Comparison of ENCODE assay signal across 12 cellular contexts in the genomic region with DNA sequence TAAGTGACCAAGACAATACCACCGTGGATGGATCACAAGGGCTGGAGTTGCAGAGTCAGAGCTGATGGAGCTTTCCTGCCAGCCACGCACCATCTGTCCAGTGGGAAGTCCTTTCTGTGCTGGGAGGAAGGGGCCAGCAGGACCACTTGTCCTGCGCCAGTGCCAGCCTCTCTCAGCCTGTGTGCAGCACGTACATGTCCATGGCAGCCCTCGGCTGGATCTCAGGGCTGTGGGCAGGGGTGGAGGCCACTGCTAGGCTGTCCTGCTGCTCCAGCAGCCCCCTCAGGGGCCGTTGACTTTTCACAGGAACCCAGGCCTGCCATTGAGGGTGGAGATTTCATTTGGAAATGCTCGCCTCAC. TPM values are rescaled to one million over a fixed set of nuclear protein-coding genes. Genes with fewer than 3 reads are reported as not detected.
DNase-seq lines count a peak whose midpoint lies in the region; ATAC-seq and TF ChIP-seq lines count a peak whose summit lies in the region.
"Had no signal": no experiment of that assay in that cellular context is flagged by ENCODE, and none has a peak within 500 bp of the region (broad histone marks: within the 10 kb centered on the region; RNA-seq: fewer than 3 reads in every experiment).

No MANE protein-coding gene starts in this region.

- H3K9ac ChIP-seq in neuronal stem cell (ENCODE audit: low read depth, low read length, poor library complexity): no peak overlapping the region

- H3K9me3 ChIP-seq in ectodermal cell (ENCODE audit: control insufficient read depth, low read length) (no peaks in the 10 kb centered on the region), neuronal stem cell (replicated peaks in 1 of 2; ENCODE audit: control insufficient read depth in 2 of 2, insufficient read depth in 1 of 2, low read depth in 1 of 2, low read length in 2 of 2) (peaks cover 0 to 13% of the 10 kb centered on the region in 2 donors), upper lobe of right lung (no peaks in the 10 kb centered on the region)

- H3K18ac ChIP-seq in neuronal stem cell (ENCODE audit: low read length): peak overlapping the region; percentile 39

- H3K27ac ChIP-seq in ectodermal cell (ENCODE audit: insufficient read depth, low read depth, low read length, poor library complexity, severe bottlenecking): peak overlapping the region; percentile 9
- no peak overlapping the region for H3K27ac ChIP-seq in neuronal stem cell (replicated peaks; ENCODE audit: low read length)
- no peak overlapping the region for H3K27ac ChIP-seq in upper lobe of right lung

- H2BK120ac ChIP-seq in neuronal stem cell (ENCODE audit: low read depth, low read length): no peak overlapping the region

- DNase-seq in NCI-H69 (lab: John Stamatoyannopoulos, UW): peak; percentile 65
- no peak for DNase-seq in neuronal stem cell (ENCODE audit: low spot score)
- no peak for DNase-seq in upper lobe of right lung
- DNase-seq in activated CD4-positive, alpha-beta T cell treated with anti-CD3 and anti-CD28 coated beads, Interleukin-2, amount 50 U/mL, for 4 hours: no peak
- DNase-seq: activated CD4-positive, alpha-beta T cell treated with anti-CD3 and anti-CD28 coated beads, Interleukin-2, amount 10 ng/mL, durations not matched to agents 24 days and 14 days; activated T-cell treated with anti-CD3 and anti-CD28 coated beads, Interleukin-2, amount 50 U/mL, for 4 hours; NCI-H2081 treated with DMSO at 0.1 percent for 48 hours; NCI-H82 had no signal

- TF ChIP-seq CTCF in upper lobe of right lung (IDR thresholded peaks at IDR 0.05): no peak

- no peaks in the 10 kb centered on the region for H3K27me3 ChIP-seq in ectodermal cell (ENCODE audit: control insufficient read depth, insufficient read depth, low read length, poor library complexity, severe bottlenecking)
- no peaks in the 10 kb centered on the region for H3K27me3 ChIP-seq in neuronal stem cell (ENCODE audit: control insufficient read depth in 3 of 3, insufficient read depth in 3 of 3, low read depth in 1 of 3, low read length in 3 of 3)
- no peaks in the 10 kb centered on the region for H3K27me3 ChIP-seq in upper lobe of right lung
- H3K27me3 ChIP-seq: MG63 had no signal

- H3K79me1 ChIP-seq in neuronal stem cell (ENCODE audit: low read depth, low read length): no peaks in the 10 kb centered on the region

- H3K14ac ChIP-seq in neuronal stem cell (ENCODE audit: low read length): no peak overlapping the region

- intact Hi-C loops in upper lobe of right lung (cut with DNase I): no loop called here

- peak overlapping the region; percentile 93 for H3K23ac ChIP-seq in neuronal stem cell (ENCODE audit: low read depth, low read length, poor library complexity)

- no peaks in the 10 kb centered on the region for H3K36me3 ChIP-seq in ectodermal cell (ENCODE audit: control insufficient read depth, insufficient read depth, low read length)
- no peaks in the 10 kb centered on the region for H3K36me3 ChIP-seq in neuronal stem cell (replicated peaks in 1 of 2; ENCODE audit: control insufficient read depth in 2 of 2, insufficient read depth in 2 of 2, low read length in 2 of 2)
- no peaks in the 10 kb centered on the region for H3K36me3 ChIP-seq in upper lobe of right lung
- H3K36me3 ChIP-seq: MG63 had no signal

- WGBS in ectodermal cell, 2 experiments: 93% methylated on average over 7 of the region's 7 CpGs
- WGBS in neuronal stem cell (ENCODE audit: extremely low coverage in 2 of 2, insufficient read length in 2 of 2, insufficient replicate concordance in 1 of 2), 2 donors: no CpG with 5 or more reads among the region's 7 CpGs

- H2BK5ac ChIP-seq in neuronal stem cell (ENCODE audit: low read length): no peak overlapping the region

- H3K4ac ChIP-seq in neuronal stem cell (ENCODE audit: low read length): peak overlapping the region; percentile 85

- peak overlapping the region; percentile 14 for H2BK15ac ChIP-seq in neuronal stem cell (ENCODE audit: low read length)

- peak overlapping the region; percentile 96 for H2BK12ac ChIP-seq in neuronal stem cell (ENCODE audit: low read length)

- no peak overlapping the region for H3K4me3 ChIP-seq in ectodermal cell (ENCODE audit: insufficient read depth, low read depth, low read length)
- H3K4me3 ChIP-seq in neuronal stem cell (ENCODE audit: low read length in 2 of 2): peak overlapping the region in 1 of 2 donors; percentile 56
- H3K4me3 ChIP-seq in upper lobe of right lung: no peak overlapping the region
- H3K4me3 ChIP-seq: MG63 had no signal

- peaks cover 10% of the 10 kb centered on the region for H3K4me1 ChIP-seq in ectodermal cell (ENCODE audit: control insufficient read depth, insufficient read depth, low read length)
- H3K4me1 ChIP-seq in neuronal stem cell (ENCODE audit: control insufficient read depth in 2 of 2, insufficient read depth in 1 of 2, low read depth in 1 of 2, low read length in 2 of 2): peaks cover 15 to 35% of the 10 kb centered on the region in 2 donors
- H3K4me1 ChIP-seq in upper lobe of right lung: peaks cover 24% of the 10 kb centered on the region

- ATAC-seq in upper lobe of right lung (peak; percentile 4), HG03439 (IDR thresholded peaks at IDR 0.05; ENCODE audit: unreplicated experiment) (no peak), SK-N-SH treated with all-trans-retinoic acid at 6 μM for 48 hours (no peak)
- ATAC-seq: activated T-cell treated with anti-CD3 and anti-CD28 coated beads, Interleukin-2, amount 50 U/mL, for 4 hours had no signal

- H4K8ac ChIP-seq in neuronal stem cell (ENCODE audit: low read depth, low read length): no peak overlapping the region

- no peak overlapping the region for H4K91ac ChIP-seq in neuronal stem cell (ENCODE audit: low read depth, low read length, poor library complexity)

- H3K4me2 ChIP-seq in neuronal stem cell (ENCODE audit: insufficient read depth, low read length, poor library complexity, severe bottlenecking): no peak overlapping the region

- peak overlapping the region; percentile 36 for H2AK5ac ChIP-seq in neuronal stem cell (ENCODE audit: low read depth, low read length)

- H2AFZ ChIP-seq in neuronal stem cell (ENCODE audit: low read length): peak overlapping the region; percentile 86

TF ChIP-seq in SK-N-SH treated with all-trans-retinoic acid at 6 μM for 48 hours, 23 proteins besides CTCF, POLR2A, EP300 and RAD21 (continues in another document):
- TF ChIP-seq ARNTL (CRISPR knock-in tag; IDR thresholded peaks at IDR 0.05; ENCODE audit: borderline replicate concordance, low read depth) (no peak), TOX (CRISPR knock-in tag; IDR thresholded peaks at IDR 0.05; ENCODE audit: borderline replicate concordance) (no peak), ZFP3 (CRISPR knock-in tag; IDR thresholded peaks at IDR 0.05) (no peak), ZNF8 (CRISPR knock-in tag; IDR thresholded peaks at IDR 0.05) (no peak), ISL1 (CRISPR knock-in tag; IDR thresholded peaks at IDR 0.05) (no peak), OSR1 (CRISPR knock-in tag; IDR thresholded peaks at IDR 0.05) (no peak), GLIS3 (CRISPR knock-in tag; IDR thresholded peaks at IDR 0.05) (no peak), ZNF70 (CRISPR knock-in tag; IDR thresholded peaks at IDR 0.05) (no peak), RARB (CRISPR knock-in tag; IDR thresholded peaks at IDR 0.05) (no peak), ZFP30 (CRISPR knock-in tag; IDR thresholded peaks at IDR 0.05) (no peak), ESRRG (CRISPR knock-in tag; IDR thresholded peaks at IDR 0.05) (no peak), ZC3H10 (CRISPR knock-in tag; IDR thresholded peaks at IDR 0.05) (no peak)
- TF ChIP-seq, protein P1, sequence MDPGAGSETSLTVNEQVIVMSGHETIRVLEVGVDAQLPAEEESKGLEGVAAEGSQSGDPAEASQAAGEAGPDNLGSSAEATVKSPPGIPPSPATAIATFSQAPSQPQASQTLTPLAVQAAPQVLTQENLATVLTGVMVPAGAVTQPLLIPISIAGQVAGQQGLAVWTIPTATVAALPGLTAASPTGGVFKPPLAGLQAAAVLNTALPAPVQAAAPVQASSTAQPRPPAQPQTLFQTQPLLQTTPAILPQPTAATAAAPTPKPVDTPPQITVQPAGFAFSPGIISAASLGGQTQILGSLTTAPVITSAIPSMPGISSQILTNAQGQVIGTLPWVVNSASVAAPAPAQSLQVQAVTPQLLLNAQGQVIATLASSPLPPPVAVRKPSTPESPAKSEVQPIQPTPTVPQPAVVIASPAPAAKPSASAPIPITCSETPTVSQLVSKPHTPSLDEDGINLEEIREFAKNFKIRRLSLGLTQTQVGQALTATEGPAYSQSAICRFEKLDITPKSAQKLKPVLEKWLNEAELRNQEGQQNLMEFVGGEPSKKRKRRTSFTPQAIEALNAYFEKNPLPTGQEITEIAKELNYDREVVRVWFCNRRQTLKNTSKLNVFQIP (CRISPR knock-in tag; IDR thresholded peaks at IDR 0.05; ENCODE audit: borderline replicate concordance, low read depth): no peak
- TF ChIP-seq, protein P2, sequence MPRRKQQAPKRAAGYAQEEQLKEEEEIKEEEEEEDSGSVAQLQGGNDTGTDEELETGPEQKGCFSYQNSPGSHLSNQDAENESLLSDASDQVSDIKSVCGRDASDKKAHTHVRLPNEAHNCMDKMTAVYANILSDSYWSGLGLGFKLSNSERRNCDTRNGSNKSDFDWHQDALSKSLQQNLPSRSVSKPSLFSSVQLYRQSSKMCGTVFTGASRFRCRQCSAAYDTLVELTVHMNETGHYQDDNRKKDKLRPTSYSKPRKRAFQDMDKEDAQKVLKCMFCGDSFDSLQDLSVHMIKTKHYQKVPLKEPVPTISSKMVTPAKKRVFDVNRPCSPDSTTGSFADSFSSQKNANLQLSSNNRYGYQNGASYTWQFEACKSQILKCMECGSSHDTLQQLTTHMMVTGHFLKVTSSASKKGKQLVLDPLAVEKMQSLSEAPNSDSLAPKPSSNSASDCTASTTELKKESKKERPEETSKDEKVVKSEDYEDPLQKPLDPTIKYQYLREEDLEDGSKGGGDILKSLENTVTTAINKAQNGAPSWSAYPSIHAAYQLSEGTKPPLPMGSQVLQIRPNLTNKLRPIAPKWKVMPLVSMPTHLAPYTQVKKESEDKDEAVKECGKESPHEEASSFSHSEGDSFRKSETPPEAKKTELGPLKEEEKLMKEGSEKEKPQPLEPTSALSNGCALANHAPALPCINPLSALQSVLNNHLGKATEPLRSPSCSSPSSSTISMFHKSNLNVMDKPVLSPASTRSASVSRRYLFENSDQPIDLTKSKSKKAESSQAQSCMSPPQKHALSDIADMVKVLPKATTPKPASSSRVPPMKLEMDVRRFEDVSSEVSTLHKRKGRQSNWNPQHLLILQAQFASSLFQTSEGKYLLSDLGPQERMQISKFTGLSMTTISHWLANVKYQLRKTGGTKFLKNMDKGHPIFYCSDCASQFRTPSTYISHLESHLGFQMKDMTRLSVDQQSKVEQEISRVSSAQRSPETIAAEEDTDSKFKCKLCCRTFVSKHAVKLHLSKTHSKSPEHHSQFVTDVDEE (CRISPR knock-in tag; IDR thresholded peaks at IDR 0.05): no peak

RNA-seq across cellular contexts. Expression of gene RAB31, which starts 33.3 kb away (rescaled TPM):
- polyA plus RNA-seq in ectodermal cell (2013, experiment 1 of 4): 14.6 TPM
- 12.3 TPM for polyA plus RNA-seq in ectodermal cell (2013, experiment 2 of 4)
- polyA plus RNA-seq in ectodermal cell (2013, experiment 3 of 4): 8.8 TPM
- 11.0 TPM for polyA plus RNA-seq in ectodermal cell (2013, experiment 4 of 4)
- 30.4 TPM for polyA plus RNA-seq in neuronal stem cell (2013, experiment 1 of 2)
- 34.5 TPM for polyA plus RNA-seq in neuronal stem cell (2013, experiment 2 of 2)
- total RNA-seq in upper lobe of right lung: 137 TPM
- total RNA-seq: activated CD4-positive, alpha-beta T cell treated with anti-CD3 and anti-CD28 coated beads, Interleukin-2, amount 10 ng/mL, durations not matched to agents 24 days and 14 days had no signal
